Comparison of ENCODE assay signal across 15 cellular contexts in the genomic region with DNA sequence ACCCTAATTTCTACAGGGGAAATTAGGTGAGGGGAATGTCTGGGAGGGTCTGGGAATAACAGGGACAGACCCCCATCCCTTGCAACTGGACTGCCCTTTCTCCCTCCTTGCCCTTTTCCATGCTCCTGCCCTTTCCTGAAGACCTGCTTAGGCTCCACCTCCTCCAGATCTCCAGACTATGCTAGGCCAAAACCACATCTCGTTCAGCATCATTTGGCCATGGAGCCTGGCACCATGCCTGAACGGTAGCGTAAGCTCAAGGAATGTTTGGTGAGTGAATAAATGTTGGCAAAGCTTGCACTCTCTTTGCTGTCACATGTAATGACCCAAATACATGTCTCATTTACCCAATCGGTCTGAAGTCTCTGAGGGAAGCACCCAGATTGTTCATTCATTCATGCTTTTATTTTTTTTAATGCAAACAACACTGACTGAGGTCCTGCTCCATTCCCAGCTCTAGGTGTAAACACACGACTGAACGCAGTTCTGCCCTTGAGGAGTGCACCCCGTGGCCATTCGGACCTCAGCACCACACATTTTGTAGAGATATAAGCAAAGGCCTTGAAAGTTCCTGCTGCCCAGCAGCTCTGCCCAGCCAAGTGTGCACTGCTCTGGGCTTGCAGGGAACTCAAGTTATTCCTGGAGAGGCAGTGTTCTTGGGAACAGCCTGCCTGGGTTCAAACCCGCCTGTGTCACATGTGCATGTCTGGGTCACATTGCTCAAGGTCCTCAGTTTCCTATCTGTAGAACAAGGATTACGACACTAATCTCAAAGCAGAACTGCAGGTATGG. TPM values are rescaled to one million over a fixed set of nuclear protein-coding genes. Genes with fewer than 3 reads are reported as not detected.
A peak's percentile ranks its signal among the peaks of the same experiment; 100 is the strongest.
DNase-seq lines count a peak whose midpoint lies in the region; ATAC-seq and TF ChIP-seq lines count a peak whose summit lies in the region.
"Had no signal": no experiment of that assay in that cellular context is flagged by ENCODE, and none has a peak within 500 bp of the region (broad histone marks: within the 10 kb centered on the region; RNA-seq: fewer than 3 reads in every experiment).

No MANE protein-coding gene starts in this region.

- POLR2A ChIA-PET in T-cell (lab: Charles Lee) = no interaction called here

- H3K27ac ChIP-seq in spleen = no peak overlapping the region
- H3K27ac ChIP-seq: 22Rv1, coronary artery had no signal

- DNase-seq in NCI-H2196 (lab: John Stamatoyannopoulos, UW; ENCODE audit: unreplicated experiment) = peak; percentile 29
- DNase-seq in NCI-H2196 treated with DMSO at 0.1 percent for 48 hours (lab: John Stamatoyannopoulos, UW; ENCODE audit: unreplicated experiment) = no peak
- DNase-seq in T-cell = no peak
- peak; percentile 32 for DNase-seq in fibroblast of pulmonary artery (ENCODE audit: low read depth)
- DNase-seq in spleen = peak; percentile 62
- no peak for DNase-seq in kidney glomerular epithelial cell (lab: John Stamatoyannopoulos, UW)
- DNase-seq in NCI-H2107 treated with DMSO at 0.1 percent for 48 hours (lab: John Stamatoyannopoulos, UW; ENCODE audit: unreplicated experiment) = no peak
- DNase-seq in COLO668 (lab: John Stamatoyannopoulos, UW; ENCODE audit: unreplicated experiment) = no peak
- DNase-seq: activated CD4-positive, alpha-beta T cell treated with anti-CD3 and anti-CD28 coated beads for 4 hours; DND-41; stimulated activated CD4-positive, alpha-beta T cell treated with anti-CD3 and anti-CD28 coated beads, Interleukin-2, amount 100 ng/mL, for 48 hours had no signal

- H3K4me1 Mint-ChIP-seq in T-cell = peaks cover 14 to 26% (median 17%) of the 10 kb centered on the region in 3 donors

- no peaks in the 10 kb centered on the region for H3K36me3 ChIP-seq in spleen

- H3K4me1 ChIP-seq in spleen = peaks cover 17 to 41% (median 34%) of the 10 kb centered on the region in 6 donors

- TF ChIP-seq CTCF in fibroblast of pulmonary artery (IDR thresholded peaks at IDR 0.05; ENCODE audit: low read length, missing control alignments) (no peak), spleen (IDR thresholded peaks at IDR 0.05 in 8 of 11, conservative IDR thresholded peaks at IDR 0.05 in 3 of 11) (no peak)

- TF ChIP-seq POLR2A in spleen (IDR thresholded peaks at IDR 0.05) = no peak

- H3K27me3 ChIP-seq in spleen (replicated peaks in 1 of 7) = peaks cover 6 to 93% (median 62%) of the 10 kb centered on the region in 7 donors

- intact Hi-C loops in spleen (cut with DNase I; ENCODE audit: low total_unique reads) = no loop called here

- ATAC-seq in T-cell (replicated peaks in 1 of 4) = no peak
- ATAC-seq: left lobe of liver had no signal

- WGBS in spleen, 5 donors = 71 to 85% (median 79%) methylated on average over 9 to 10 of the region's 10 CpGs

- no peak overlapping the region for H3K27ac Mint-ChIP-seq in T-cell
- H3K27ac Mint-ChIP-seq: stimulated activated naive CD8-positive, alpha-beta T cell treated with anti-CD3 and anti-CD28 coated beads, Interleukin-15, Interleukin-2, amounts not matched to agents 100 ng/mL and 50 ng/mL, for 24 hours had no signal

- H3K27me3 Mint-ChIP-seq in T-cell = peaks cover 34 to 69% of the 10 kb centered on the region in 2 donors

- no peaks in the 10 kb centered on the region for H3K9me3 ChIP-seq in spleen

- H3K4me3 ChIP-seq in fibroblast of pulmonary artery (replicated peaks; ENCODE audit: low read depth, low read length) (no peak overlapping the region), spleen (no peak overlapping the region)
- H3K4me3 ChIP-seq: coronary artery had no signal

- CTCF ChIA-PET in T-cell (lab: Charles Lee) = interaction anchor here in 1 of 2 donors (0.5 kb wide), 1 partner anchor 594 kb away, joined by 4 read pairs; no protein-coding TSS in a partner anchor

- H3K4me3 Mint-ChIP-seq in T-cell = peak overlapping the region in 2 of 3 donors; percentile 37 to 54
- H3K4me3 Mint-ChIP-seq: stimulated activated naive CD8-positive, alpha-beta T cell treated with anti-CD3 and anti-CD28 coated beads, Interleukin-15, Interleukin-2, amounts not matched to agents 100 ng/mL and 50 ng/mL, for 24 hours had no signal

- no peaks in the 10 kb centered on the region for H3K36me3 Mint-ChIP-seq in T-cell

- no peaks in the 10 kb centered on the region for H3K9me3 Mint-ChIP-seq in T-cell
- H3K9me3 Mint-ChIP-seq: stimulated activated naive CD8-positive, alpha-beta T cell treated with anti-CD3 and anti-CD28 coated beads, Interleukin-15, Interleukin-2, amounts not matched to agents 100 ng/mL and 50 ng/mL, for 24 hours had no signal

RNA-seq across cellular contexts. Expression of gene GRM4, which starts 1.1 kb away (rescaled TPM):
- total RNA-seq in T-cell (under 1 TPM in 4 of 5 donors, not detected in 1; 0.10 to 0.38 (median 0.21) TPM), spleen (under 1 TPM in 5 of 7 donors, not detected in 2; 0.07 to 0.26 (median 0.11) TPM)
- polyA plus RNA-seq in spleen = under 1 TPM in 2 of 3 donors, not detected in 1; 0.02 to 0.05 TPM
- total RNA-seq: left lobe of liver had no signal

Comparison
In these comparisons a context has a peak if more than half of its experiments do, and no peak if none do; other contexts are left out.
1. DNase-seq: peak in NCI-H2196 (single experiment), fibroblast of pulmonary artery (single experiment) and spleen (single experiment); none in NCI-H2196 treated with DMSO at 0.1 percent for 48 hours (single experiment), T-cell (0 of 34), kidney glomerular epithelial cell (single experiment), NCI-H2107 treated with DMSO at 0.1 percent for 48 hours (single experiment) and COLO668 (single experiment).